In the genomic region with DNA sequence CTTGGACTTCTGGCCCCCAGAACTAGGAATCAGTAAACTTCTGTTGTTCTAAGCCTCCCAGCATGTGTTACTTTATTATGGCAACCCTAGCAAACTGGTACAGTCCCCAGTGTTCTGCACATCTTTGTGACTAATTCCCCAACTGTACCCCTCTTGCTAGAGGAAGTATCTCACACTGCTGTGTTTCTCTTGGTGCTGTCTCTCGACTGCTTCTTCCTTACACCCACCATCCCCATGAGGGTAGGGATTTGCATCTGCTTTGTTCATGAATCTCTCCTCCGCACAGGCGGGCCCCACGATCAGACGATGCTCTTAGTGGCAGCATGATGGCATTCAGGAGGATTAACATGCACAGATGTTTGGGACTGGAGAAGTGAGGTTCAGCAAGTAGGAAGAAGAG, we compare ENCODE assay signal across 22 cellular contexts. TPM values are rescaled to one million over a fixed set of nuclear protein-coding genes. Genes with fewer than 3 reads are reported as not detected.
DNase-seq lines count a peak whose midpoint lies in the region; ATAC-seq, FAIRE-seq and TF ChIP-seq lines count a peak whose summit lies in the region.
"Had no signal": no experiment of that assay in that cellular context is flagged by ENCODE, and none has a peak within 500 bp of the region (broad histone marks: within the 10 kb centered on the region; RNA-seq: fewer than 3 reads in every experiment).

No MANE protein-coding gene starts in this region.

- H3K4me2 ChIP-seq in GM12878 (ENCODE audit: control insufficient read depth, insufficient read depth): no peak overlapping the region

- CTCF ChIA-PET in GM12878 (lab: Yijun Ruan, JAX): no interaction called here

- no peaks in the 10 kb centered on the region for H4K20me1 ChIP-seq in GM12878 (ENCODE audit: control insufficient read depth, insufficient read depth)

- TF ChIP-seq RAD21 in GM12878 (IDR thresholded peaks at IDR 0.05; ENCODE audit: insufficient read depth, low read depth, low read length): no peak

- H3K9me3 ChIP-seq in GM12878 (replicated peaks; ENCODE audit: control insufficient read depth, insufficient read depth, low read length): no peaks in the 10 kb centered on the region
- H3K9me3 ChIP-seq: BE2C, SJCRH30 had no signal

- H2AFZ ChIP-seq in GM12878 (ENCODE audit: control insufficient read depth, low read depth, low read length): no peak overlapping the region

- ATAC-seq in HG03175 (IDR thresholded peaks at IDR 0.05; ENCODE audit: unreplicated experiment): peak; percentile 47
- peak; percentile 78 for ATAC-seq in GM12878
- ATAC-seq: T-helper 17 cell had no signal

- 0% methylated on average over 5 of the region's 5 CpGs for WGBS in GM12878 (ENCODE audit: insufficient coverage, insufficient replicate concordance, low lambda C conversion rate, missing lambda C conversion rate)

- intact Hi-C loops in GM12878 (cut with micrococcal nuclease; ENCODE audit: unreplicated experiment): no loop called here

- no peak overlapping the region for H3K4me3 ChIP-seq in GM12878
- H3K4me3 ChIP-seq: dorsolateral prefrontal cortex, SJCRH30 had no signal

- no peak for TF ChIP-seq EP300 in GM12878 (IDR thresholded peaks at IDR 0.05; ENCODE audit: borderline replicate concordance in 1 of 2, control insufficient read depth in 1 of 2, low read depth in 2 of 2, low read length in 2 of 2)

- H3K4me1 ChIP-seq in GM12878 (ENCODE audit: control insufficient read depth, insufficient read depth, low read length): peaks cover 10% of the 10 kb centered on the region
- H3K4me1 ChIP-seq: BE2C had no signal

- in situ Hi-C loops in GM12878 (cut with MboI): no loop called here

- DNase-seq in NCI-H82 (lab: John Stamatoyannopoulos, UW) (peak; percentile 27), NCI-H82 treated with DMSO at 0.1 percent for 48 hours (lab: John Stamatoyannopoulos, UW; ENCODE audit: unreplicated experiment) (no peak), GM20000 (ENCODE audit: low spot score) (peak; percentile 35), GM12878 (ENCODE audit: low read depth, low spot score) (no peak), HTR-8/SVneo (ENCODE audit: insufficient read length, low spot score) (no peak)
- no peak for DNase-seq in stimulated activated naive CD4-positive, alpha-beta T cell treated with Interleukin-2 at 50 U/mL for 16 hours (lab: John Stamatoyannopoulos, UW)
- DNase-seq in activated effector memory CD4-positive, alpha-beta T cell treated with anti-CD3 and anti-CD28 coated beads, Interleukin-2, amount 50 U/mL, for 16 hours: no peak
- DNase-seq: BE2C; dorsolateral prefrontal cortex; erythroblast; KG1; NCI-H2081; NCI-H446 treated with DMSO at 0.1 percent for 48 hours; SJCRH30; small intestine; stimulated activated CD4-positive, alpha-beta T cell treated with anti-CD3 and anti-CD28 coated beads, Interleukin-4, amount 100 ng/mL, for 1 hour; T-helper 17 cell; WERI-Rb-1 had no signal

- RAD21 ChIA-PET in GM12878 (lab: Charles Lee; ENCODE audit: unreplicated experiment): no interaction called here

- no peaks in the 10 kb centered on the region for H3K79me2 ChIP-seq in GM12878 (ENCODE audit: control insufficient read depth, insufficient read depth, low read length)

- H3K27me3 ChIP-seq in GM12878 (replicated peaks in 1 of 2; ENCODE audit: control insufficient read depth in 2 of 2, insufficient read depth in 2 of 2, low read length in 1 of 2): no peaks in the 10 kb centered on the region
- H3K27me3 ChIP-seq: BE2C, SJCRH30 had no signal

- TF ChIP-seq CTCF in GM20000 (IDR thresholded peaks at IDR 0.05; ENCODE audit: extremely low read depth, missing control alignments) (no peak), GM12878 (IDR thresholded peaks at IDR 0.05 in 2 of 3, conservative IDR thresholded peaks at IDR 0.05 in 1 of 3; ENCODE audit: control insufficient read depth in 2 of 3, extremely low read depth in 1 of 3, insufficient read depth in 1 of 3, low read depth in 3 of 3, low read length in 3 of 3) (no peak)

- SMC1A ChIA-PET in GM12878 (lab: Charles Lee; ENCODE audit: uncharacterized antibody, unreplicated experiment): no interaction called here

- POLR2A ChIA-PET in GM12878 (lab: Charles Lee): no interaction called here

- H3K36me3 ChIP-seq in GM12878 (ENCODE audit: control insufficient read depth in 2 of 2, insufficient read depth in 2 of 2, low read length in 1 of 2): peaks cover 3% of the 10 kb centered on the region in 2 experiments; a peak in 2 of 4 replicates
- H3K36me3 ChIP-seq: BE2C, SJCRH30, WERI-Rb-1 had no signal

- TF ChIP-seq POLR2A in GM12878 (IDR thresholded peaks at IDR 0.05; ENCODE audit: low read depth, low read length): no peak

- FAIRE-seq in GM12878 (lab: Jason Lieb, UNC) (peak; percentile 71), HTR-8/SVneo (lab: Jason Lieb, UNC) (no peak)
- FAIRE-seq: frontal cortex, small intestine had no signal

- BruUV-seq in GM12878 (replicated peaks; lab: Mats Ljungman, UMichigan): no TSS peak

- H3K27ac ChIP-seq in GM12878 (ENCODE audit: control insufficient read depth, insufficient read depth): no peak overlapping the region
- H3K27ac ChIP-seq: 22Rv1, dorsolateral prefrontal cortex, SJCRH30, WERI-Rb-1 had no signal

- no peak overlapping the region for H3K9ac ChIP-seq in GM12878 (ENCODE audit: control insufficient read depth, insufficient read depth, low read length)

TF ChIP-seq in GM12878, 131 proteins besides CTCF, POLR2A, EP300 and RAD21 (continues in another document):
- no peak for TF ChIP-seq MEF2B (IDR thresholded peaks at IDR 0.05; ENCODE audit: partially characterized antibody, poor library complexity, severe bottlenecking)
- TF ChIP-seq EGR1 (IDR thresholded peaks at IDR 0.05; ENCODE audit: borderline replicate concordance in 1 of 2, low read depth in 2 of 2, low read length in 2 of 2): no peak
- TF ChIP-seq TBL1XR1 (IDR thresholded peaks at IDR 0.05; ENCODE audit: low read depth, low read length): no peak
- TF ChIP-seq YBX1 (IDR thresholded peaks at IDR 0.05): no peak
- TF ChIP-seq, protein P1, sequence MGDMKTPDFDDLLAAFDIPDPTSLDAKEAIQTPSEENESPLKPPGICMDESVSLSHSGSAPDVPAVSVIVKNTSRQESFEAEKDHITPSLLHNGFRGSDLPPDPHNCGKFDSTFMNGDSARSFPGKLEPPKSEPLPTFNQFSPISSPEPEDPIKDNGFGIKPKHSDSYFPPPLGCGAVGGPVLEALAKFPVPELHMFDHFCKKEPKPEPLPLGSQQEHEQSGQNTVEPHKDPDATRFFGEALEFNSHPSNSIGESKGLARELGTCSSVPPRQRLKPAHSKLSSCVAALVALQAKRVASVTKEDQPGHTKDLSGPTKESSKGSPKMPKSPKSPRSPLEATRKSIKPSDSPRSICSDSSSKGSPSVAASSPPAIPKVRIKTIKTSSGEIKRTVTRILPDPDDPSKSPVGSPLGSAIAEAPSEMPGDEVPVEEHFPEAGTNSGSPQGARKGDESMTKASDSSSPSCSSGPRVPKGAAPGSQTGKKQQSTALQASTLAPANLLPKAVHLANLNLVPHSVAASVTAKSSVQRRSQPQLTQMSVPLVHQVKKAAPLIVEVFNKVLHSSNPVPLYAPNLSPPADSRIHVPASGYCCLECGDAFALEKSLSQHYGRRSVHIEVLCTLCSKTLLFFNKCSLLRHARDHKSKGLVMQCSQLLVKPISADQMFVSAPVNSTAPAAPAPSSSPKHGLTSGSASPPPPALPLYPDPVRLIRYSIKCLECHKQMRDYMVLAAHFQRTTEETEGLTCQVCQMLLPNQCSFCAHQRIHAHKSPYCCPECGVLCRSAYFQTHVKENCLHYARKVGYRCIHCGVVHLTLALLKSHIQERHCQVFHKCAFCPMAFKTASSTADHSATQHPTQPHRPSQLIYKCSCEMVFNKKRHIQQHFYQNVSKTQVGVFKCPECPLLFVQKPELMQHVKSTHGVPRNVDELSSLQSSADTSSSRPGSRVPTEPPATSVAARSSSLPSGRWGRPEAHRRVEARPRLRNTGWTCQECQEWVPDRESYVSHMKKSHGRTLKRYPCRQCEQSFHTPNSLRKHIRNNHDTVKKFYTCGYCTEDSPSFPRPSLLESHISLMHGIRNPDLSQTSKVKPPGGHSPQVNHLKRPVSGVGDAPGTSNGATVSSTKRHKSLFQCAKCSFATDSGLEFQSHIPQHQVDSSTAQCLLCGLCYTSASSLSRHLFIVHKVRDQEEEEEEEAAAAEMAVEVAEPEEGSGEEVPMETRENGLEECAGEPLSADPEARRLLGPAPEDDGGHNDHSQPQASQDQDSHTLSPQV (IDR thresholded peaks at IDR 0.05): no peak
- TF ChIP-seq, protein P2, sequence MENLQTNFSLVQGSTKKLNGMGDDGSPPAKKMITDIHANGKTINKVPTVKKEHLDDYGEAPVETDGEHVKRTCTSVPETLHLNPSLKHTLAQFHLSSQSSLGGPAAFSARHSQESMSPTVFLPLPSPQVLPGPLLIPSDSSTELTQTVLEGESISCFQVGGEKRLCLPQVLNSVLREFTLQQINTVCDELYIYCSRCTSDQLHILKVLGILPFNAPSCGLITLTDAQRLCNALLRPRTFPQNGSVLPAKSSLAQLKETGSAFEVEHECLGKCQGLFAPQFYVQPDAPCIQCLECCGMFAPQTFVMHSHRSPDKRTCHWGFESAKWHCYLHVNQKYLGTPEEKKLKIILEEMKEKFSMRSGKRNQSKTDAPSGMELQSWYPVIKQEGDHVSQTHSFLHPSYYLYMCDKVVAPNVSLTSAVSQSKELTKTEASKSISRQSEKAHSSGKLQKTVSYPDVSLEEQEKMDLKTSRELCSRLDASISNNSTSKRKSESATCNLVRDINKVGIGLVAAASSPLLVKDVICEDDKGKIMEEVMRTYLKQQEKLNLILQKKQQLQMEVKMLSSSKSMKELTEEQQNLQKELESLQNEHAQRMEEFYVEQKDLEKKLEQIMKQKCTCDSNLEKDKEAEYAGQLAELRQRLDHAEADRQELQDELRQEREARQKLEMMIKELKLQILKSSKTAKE (IDR thresholded peaks at IDR 0.05; ENCODE audit: low read depth, poor library complexity, severe bottlenecking): no peak

RNA-seq across cellular contexts. Expression of a gene that starts 46.7 kb away (rescaled TPM):
- total RNA-seq in GM12878 (2013; cell fraction: nucleolus; rRNA removed): 7.1 and 7.6 TPM in 2 replicates
- total RNA-seq in GM12878 (2014; rRNA removed) (9.3 and 10.0 TPM in 2 replicates), GM12878 (2014; rRNA removed; fragmentation: Illumina TruSeq; extraction: Trizol) (10.8 and 10.9 TPM in 2 replicates), GM12878 (2021) (31.9 and 34.1 TPM in 2 replicates)
- polyA plus RNA-seq in GM12878 (2011; ENCODE audit: low read depth): 13.8 TPM
- polyA plus RNA-seq in GM12878 (2011; rRNA removed) (5.7 and 6.6 TPM in 2 replicates), GM12878 (2014; fragmentation: Illumina TruSeq; extraction: Trizol) (32.2 and 39.5 TPM in 2 replicates), GM12878 (2014; fragmentation: Nextera tagmentation; extraction: Ambion mirVana) (10 to 100 TPM in 1 of 2 experiments, 1 to 10 TPM in 1; 8.4 to 15.4 TPM), GM12878 (2014; rRNA removed) (13.0 and 13.4 TPM in 2 replicates), GM12878 (2016; fragmentation: Nextera tagmentation; extraction: Ambion mirVana) (10 to 100 TPM in 1 of 2 experiments, 1 to 10 TPM in 1; 9.0 to 11.4 TPM)
- 3.2 and 5.1 TPM in 2 replicates for polyA plus RNA-seq in GM12878 (2011; cell fraction: cytosol; rRNA removed)
- polyA plus RNA-seq in GM12878 (2011; cell fraction: nucleus; rRNA removed): 3.4 and 5.3 TPM in 2 replicates
- polyA plus RNA-seq in GM12878 (2012): 16.6 and 19.3 TPM in 2 replicates
- 1.6 and 2.3 TPM in 2 replicates for polyA minus RNA-seq in GM12878 (2011; rRNA and poly(A)+ RNA removed)
- 1.7 and 2.1 TPM in 2 replicates for polyA minus RNA-seq in GM12878 (2011; cell fraction: cytosol; rRNA and poly(A)+ RNA removed)
- 0.85 and 1.7 TPM in 2 replicates for polyA minus RNA-seq in GM12878 (2011; cell fraction: nucleus; rRNA and poly(A)+ RNA removed)
- total RNA-seq: pulmonary artery endothelial cell, SJCRH30 had no signal

Comparison
In these comparisons a context has a peak if more than half of its experiments do, and no peak if none do; other contexts are left out.
1. DNase-seq: peak in NCI-H82 (single experiment) and GM20000 (single experiment); none in NCI-H82 treated with DMSO at 0.1 percent for 48 hours (single experiment), GM12878 (single experiment), stimulated activated naive CD4-positive, alpha-beta T cell treated with Interleukin-2 at 50 U/mL for 16 hours (single experiment), activated effector memory CD4-positive, alpha-beta T cell treated with anti-CD3 and anti-CD28 coated beads, Interleukin-2, amount 50 U/mL, for 16 hours (single experiment) and HTR-8/SVneo (single experiment).